8 cellular contexts compared by ENCODE assay signal in genomic region chr5:137858223-137858916, GRCh38.
DNase-seq lines count a peak whose midpoint lies in the region; ATAC-seq and TF ChIP-seq lines count a peak whose summit lies in the region.

No MANE protein-coding gene starts in this region.

- TF ChIP-seq CTCF in NB4 (IDR thresholded peaks at IDR 0.05; ENCODE audit: low read depth, low read length): no peak

- H3K4me1 ChIP-seq in stomach smooth muscle (ENCODE audit: control insufficient read depth, insufficient read depth, low read length): no peaks in the 10 kb centered on the region

- no peak for TF ChIP-seq POLR2A in NB4 (IDR thresholded peaks at IDR 0.05; ENCODE audit: extremely low read depth, insufficient read length)

- DNase-seq in NB4 (ENCODE audit: low read depth) (peak; percentile 79), fibroblast of gingiva (ENCODE audit: low read depth) (peak; percentile 45), DMS53 treated with DMSO at 0.1 percent for 48 hours (lab: John Stamatoyannopoulos, UW; ENCODE audit: unreplicated experiment) (no peak), NCI-H128 (lab: John Stamatoyannopoulos, UW; ENCODE audit: unreplicated experiment) (no peak)
- no peak for DNase-seq in activated CD4-positive, alpha-beta T cell treated with anti-CD3 and anti-CD28 coated beads for 4 hours

- no peaks in the 10 kb centered on the region for H3K27me3 ChIP-seq in stomach smooth muscle (ENCODE audit: control insufficient read depth in 1 of 2, insufficient read depth in 2 of 2, low read length in 2 of 2)

- no peak overlapping the region for H3K27ac ChIP-seq in stomach smooth muscle (ENCODE audit: low read length)

- H3K36me3 ChIP-seq in stomach smooth muscle (ENCODE audit: control insufficient read depth in 2 of 2, insufficient read depth in 2 of 2, low read length in 2 of 2): no peaks in the 10 kb centered on the region

- no peak overlapping the region for H3K9ac ChIP-seq in stomach smooth muscle (ENCODE audit: low read length in 2 of 2)

- H3K4me3 ChIP-seq in NB4 (ENCODE audit: low read depth, low read length): peak overlapping the region; percentile 27
- H3K4me3 ChIP-seq in stomach smooth muscle (ENCODE audit: low read length in 2 of 2): peak overlapping the region; percentile 0 to 15

- no peaks in the 10 kb centered on the region for H3K9me3 ChIP-seq in stomach smooth muscle (ENCODE audit: control insufficient read depth in 2 of 2, low read length in 2 of 2)

- peak; percentile 82 for ATAC-seq in GM18502 (IDR thresholded peaks at IDR 0.05; ENCODE audit: poor library complexity, unreplicated experiment)
- peak; percentile 79 for ATAC-seq in HG02571 (IDR thresholded peaks at IDR 0.05; ENCODE audit: unreplicated experiment)

Comparison
In these comparisons a context has a peak if more than half of its experiments do, and no peak if none do; other contexts are left out.
1. DNase-seq: peak in NB4 (single experiment) and fibroblast of gingiva (single experiment); none in DMS53 treated with DMSO at 0.1 percent for 48 hours (single experiment), activated CD4-positive, alpha-beta T cell treated with anti-CD3 and anti-CD28 coated beads for 4 hours (0 of 2) and NCI-H128 (single experiment).